Comparison of ENCODE assay signal across 27 cellular contexts in genomic region chr20:47202765-47203667, GRCh38.
A peak's percentile ranks its signal among the peaks of the same experiment; 100 is the strongest.
DNase-seq lines count a peak whose midpoint lies in the region; ATAC-seq and TF ChIP-seq lines count a peak whose summit lies in the region.
"Had no signal": no experiment of that assay in that cellular context is flagged by ENCODE, and none has a peak within 500 bp of the region (broad histone marks: within the 10 kb centered on the region; RNA-seq: fewer than 3 reads in every experiment).

No MANE protein-coding gene starts in this region.

- H3K9ac ChIP-seq in HCT116 (ENCODE audit: low read length), result peak overlapping the region; percentile 65; the same call in 1 of the 2 replicates
- no peak overlapping the region for H3K9ac ChIP-seq in mesendoderm (ENCODE audit: low read length)

- peak overlapping the region; percentile 65; the same call in 1 of the 2 replicates for H3K4me2 ChIP-seq in HCT116 (ENCODE audit: low read length)
- no peak overlapping the region for H3K4me2 ChIP-seq in mesendoderm (ENCODE audit: low read length)

- H3K27ac ChIP-seq in HCT116 (ENCODE audit: low read depth, low read length) (0 out of 2 replicates have a peak overlapping the region, but pooled peaks have one; percentile 3), Panc1 (ENCODE audit: low read length) (no peak overlapping the region), mesendoderm (ENCODE audit: low read depth, low read length) (no peak overlapping the region)
- H3K27ac ChIP-seq: esophagus muscularis mucosa, foreskin keratinocyte, heart left ventricle, HL-60, Peyer's patch, upper lobe of right lung had no signal

- TF ChIP-seq POLR2A in HCT116 (IDR thresholded peaks at IDR 0.05; ENCODE audit: borderline replicate concordance, extremely low read depth, insufficient read depth, insufficient read length), result no peak

- intact Hi-C loops in HCT116 (cut with micrococcal nuclease), result loop anchor here (5.0 to 10.0 kb wide), 2 partner anchors 114 to 302 kb away; partner anchors contain the start of gene NCOA3
- intact Hi-C loops in Panc1 (cut with micrococcal nuclease; ENCODE audit: unreplicated experiment), result loop anchor here (10.0 kb wide), 1 partner anchor 422 kb away; no protein-coding TSS in a partner anchor

- H2BK5ac ChIP-seq in mesendoderm (ENCODE audit: low read length), result peak overlapping the region; percentile 13

- H3K18ac ChIP-seq in mesendoderm (ENCODE audit: low read length), result no peak overlapping the region

- no peaks in the 10 kb centered on the region for H3K9me3 ChIP-seq in HCT116 (ENCODE audit: control insufficient read depth in 1 of 2, insufficient read depth in 1 of 2, low read depth in 1 of 2, low read length in 2 of 2)
- H3K9me3 ChIP-seq in Panc1 (ENCODE audit: control insufficient read depth, insufficient read depth, low read depth, low read length), result no peaks in the 10 kb centered on the region
- H3K9me3 ChIP-seq: esophagus muscularis mucosa, heart left ventricle, Peyer's patch, upper lobe of right lung had no signal

- H2AK5ac ChIP-seq in mesendoderm (ENCODE audit: low read length), result peak overlapping the region; percentile 49

- CTCF ChIA-PET in HCT116 (lab: Charles Lee), result interaction anchor here (1.3 to 5.2 kb wide), 2 partner anchors 181 kb away, joined by 5 to 75 read pairs; no protein-coding TSS in a partner anchor
- CTCF ChIA-PET in Panc1 (lab: Charles Lee), result no interaction called here

- H2AFZ ChIP-seq in HCT116 (ENCODE audit: low read depth, low read length, poor library complexity, severe bottlenecking), result no peak overlapping the region

- WGBS in mesendoderm (ENCODE audit: extremely low coverage, insufficient coverage, low lambda C conversion rate), result no CpG with 5 or more reads among the region's 9 CpGs

- DNase-seq in CD1c-positive myeloid dendritic cell (ENCODE audit: extremely low spot score) (peak; percentile 9), HCT116 (ENCODE audit: low read depth, low spot score) (no peak), Panc1 (ENCODE audit: low read depth, low spot score) (no peak), mesendoderm (no peak), amniotic stem cell (lab: John Stamatoyannopoulos, UW) (no peak), NCI-H2081 treated with DMSO at 0.1 percent for 48 hours (lab: John Stamatoyannopoulos, UW) (no peak)
- DNase-seq: activated CD4-positive, alpha-beta T cell treated with anti-CD3 and anti-CD28 coated beads, Interleukin-2, amount 50 U/mL, for 1 hour; activated CD4-positive, CD25-positive, alpha-beta regulatory T cell; activated gamma-delta T cell treated with Interleukin-2 at 50 U/mL for 16 hours; activated T-cell treated with anti-CD3 and anti-CD28 coated beads, Interleukin-2, amount 50 U/mL, for 4 hours; foreskin keratinocyte; H7; heart left ventricle; kidney; naive thymus-derived CD4-positive, alpha-beta T cell; NCI-H146; NCI-H2107; NCI-H345; occipital lobe; Peyer's patch; SHP77 treated with DMSO at 0.1 percent for 48 hours; T1000; upper lobe of right lung had no signal

- H4K20me1 ChIP-seq in HCT116 (ENCODE audit: insufficient read depth), result no peaks in the 10 kb centered on the region

- H2BK15ac ChIP-seq in mesendoderm (replicated peaks; ENCODE audit: low read depth), result no peak overlapping the region

- H3K56ac ChIP-seq in mesendoderm (ENCODE audit: low read length), result peak overlapping the region; percentile 11

- no peak for ATAC-seq in HCT116
- peak; percentile 10; the same call in 1 of the 2 replicates for ATAC-seq in Panc1
- ATAC-seq in GM21526 (IDR thresholded peaks at IDR 0.05; ENCODE audit: low FRiP score, unreplicated experiment), result no peak
- ATAC-seq: activated T-cell treated with anti-CD3 and anti-CD28 coated beads, Interleukin-2, amount 50 U/mL, for 4 hours; foreskin keratinocyte; naive thymus-derived CD4-positive, alpha-beta T cell; stimulated activated memory B cell treated with anti-CD40 and anti-IgM and Interleukin-4, amounts not matched to agents 10 μg/mL and 1 μg/mL and 100 μg/mL, for 72 hours; upper lobe of right lung had no signal

- TF ChIP-seq CTCF in HCT116 (IDR thresholded peaks at IDR 0.05 in 2 of 3, conservative IDR thresholded peaks at IDR 0.05 in 1 of 3; ENCODE audit: borderline replicate concordance in 1 of 3, insufficient read depth in 1 of 3, low read depth in 2 of 3, low read length in 2 of 3) (no peak), Panc1 (IDR thresholded peaks at IDR 0.05) (no peak)

- H4K8ac ChIP-seq in mesendoderm (ENCODE audit: low read depth, low read length), result no peak overlapping the region

- POLR2A ChIA-PET in HCT116 (lab: Charles Lee) (interaction anchor here (1.0 to 1.1 kb wide), 2 partner anchors 181 kb away, joined by 3 read pairs; no protein-coding TSS in a partner anchor), Panc1 (lab: Charles Lee) (interaction anchor here (0.7 to 0.8 kb wide), 2 partner anchors 11 to 374 kb away, joined by 3 to 7 read pairs; no protein-coding TSS in a partner anchor)

- H3K79me2 ChIP-seq in HCT116 (ENCODE audit: insufficient read depth, low read length), result no peaks in the 10 kb centered on the region
- H3K79me2 ChIP-seq in mesendoderm (ENCODE audit: control insufficient read depth, insufficient read depth, low read length), result no peaks in the 10 kb centered on the region

- H3K4ac ChIP-seq in mesendoderm (ENCODE audit: low read depth, low read length), result no peak overlapping the region

- no peaks in the 10 kb centered on the region for H3K27me3 ChIP-seq in HCT116 (ENCODE audit: insufficient read depth, low read length)
- H3K27me3 ChIP-seq in Panc1 (ENCODE audit: control insufficient read depth, insufficient read depth, low read length), result no peaks in the 10 kb centered on the region
- H3K27me3 ChIP-seq in mesendoderm (ENCODE audit: insufficient read depth, low read length, poor library complexity), result no peaks in the 10 kb centered on the region
- H3K27me3 ChIP-seq: esophagus muscularis mucosa, foreskin keratinocyte, heart left ventricle, Peyer's patch, upper lobe of right lung had no signal

- no peak overlapping the region for H2BK120ac ChIP-seq in mesendoderm (ENCODE audit: low read depth, low read length)

- BruUV-seq in HCT116 (replicated peaks; lab: Mats Ljungman, UMichigan) (no TSS peak), Panc1 (replicated peaks; lab: Mats Ljungman, UMichigan) (no TSS peak)

- RAD21 ChIA-PET in HCT116 (lab: Charles Lee; ENCODE audit: low non-redundant PET in 1 of 2, low total read pairs in 2 of 2, uncharacterized antibody in 2 of 2, unreplicated experiment in 2 of 2), result no interaction called here

- no peak overlapping the region for H3K4me3 ChIP-seq in HCT116 (replicated peaks in 1 of 2; ENCODE audit: low read depth in 1 of 2, low read length in 2 of 2)
- H3K4me3 ChIP-seq in Panc1 (ENCODE audit: low read depth in 2 of 2, low read length in 2 of 2), result no peak overlapping the region
- H3K4me3 ChIP-seq in mesendoderm (ENCODE audit: low read length), result no peak overlapping the region
- H3K4me3 ChIP-seq: esophagus muscularis mucosa, heart left ventricle, Peyer's patch, upper lobe of right lung had no signal

- no peak overlapping the region for H3K23ac ChIP-seq in mesendoderm (ENCODE audit: low read length)

- in situ Hi-C loops in Panc1 (cut with HindIII; ENCODE audit: low pct_unique_long_range_greater_than_20kb, low sequenced_read_pairs), result no loop called here

- H3K9me2 ChIP-seq in HCT116 (ENCODE audit: insufficient read depth), result no peaks in the 10 kb centered on the region

- H3K4me1 ChIP-seq in HCT116 (ENCODE audit: control insufficient read depth in 1 of 2, insufficient read depth in 2 of 2, low read length in 2 of 2) (peaks cover 67 to 94% of the 10 kb centered on the region in 2 experiments), Panc1 (ENCODE audit: control insufficient read depth, insufficient read depth, low read length) (0 out of 2 replicates have a peak, but pooled peaks cover 4% of the 10 kb centered on the region), mesendoderm (ENCODE audit: control insufficient read depth, low read depth, low read length) (peaks cover 3% of the 10 kb centered on the region)
- H3K4me1 ChIP-seq: foreskin keratinocyte, Peyer's patch, upper lobe of right lung had no signal

- H4K5ac ChIP-seq in mesendoderm (ENCODE audit: low read length), result no peak overlapping the region

- H3K79me1 ChIP-seq in mesendoderm (ENCODE audit: low read length), result no peaks in the 10 kb centered on the region

- H3K36me3 ChIP-seq in HCT116 (ENCODE audit: control insufficient read depth in 1 of 2, insufficient read depth in 2 of 2, low read length in 2 of 2) (no peaks in the 10 kb centered on the region), Panc1 (ENCODE audit: control insufficient read depth, insufficient read depth, low read length) (no peaks in the 10 kb centered on the region), mesendoderm (ENCODE audit: control insufficient read depth, insufficient read depth, low read length) (no peaks in the 10 kb centered on the region)
- H3K36me3 ChIP-seq: Peyer's patch, upper lobe of right lung had no signal

- TF ChIP-seq RAD21 in HCT116 (IDR thresholded peaks at IDR 0.05; ENCODE audit: low read depth), result no peak

TF ChIP-seq in HCT116, 20 proteins besides CTCF, POLR2A, EP300 and RAD21:
- no peak for TF ChIP-seq TCF7L2 (IDR thresholded peaks at IDR 0.05; ENCODE audit: borderline replicate concordance, extremely low read depth, insufficient read depth, insufficient read length)
